ENCODE assay signal across 8 cellular contexts in genomic region chr5:172642046-172642409, GRCh38. TPM values are rescaled to one million over a fixed set of nuclear protein-coding genes. Genes with fewer than 3 reads are reported as not detected.
DNase-seq lines count a peak whose midpoint lies in the region; ATAC-seq, FAIRE-seq and TF ChIP-seq lines count a peak whose summit lies in the region.

No MANE protein-coding gene starts in this region.

- H3K27me3 ChIP-seq in AG04450 (ENCODE audit: control insufficient read depth, insufficient read depth, low read length) (peaks cover 3% of the 10 kb centered on the region), HUES6 (ENCODE audit: control insufficient read depth, insufficient read depth, low read length) (peaks cover 59% of the 10 kb centered on the region), pancreas (no peaks in the 10 kb centered on the region)

- peaks cover 0 to 7% of the 10 kb centered on the region in 2 donors for H3K4me1 Mint-ChIP-seq in effector memory CD8-positive, alpha-beta T cell (ENCODE audit: low read depth in 2 of 2)
- peaks cover 56% of the 10 kb centered on the region for H3K4me1 Mint-ChIP-seq in nephron progenitor cell

- H3K36me3 ChIP-seq in HUES6 (ENCODE audit: control insufficient read depth, insufficient read depth, low read length) = no peaks in the 10 kb centered on the region
- H3K36me3 ChIP-seq in pancreas = no peaks in the 10 kb centered on the region

- H3K4me1 ChIP-seq in HUES6 (ENCODE audit: control insufficient read depth, insufficient read depth, low read length) (peaks cover 29% of the 10 kb centered on the region), pancreas (peaks cover 6 to 10% (median 7%) of the 10 kb centered on the region in 3 donors)

- TF ChIP-seq CTCF in AG04450 (IDR thresholded peaks at IDR 0.05; ENCODE audit: low read depth, low read length) (no peak), nephron progenitor cell (IDR thresholded peaks at IDR 0.05) (no peak), pancreas (IDR thresholded peaks at IDR 0.05) (no peak)

- TF ChIP-seq POLR2A in GM18505 (IDR thresholded peaks at IDR 0.05; ENCODE audit: borderline replicate concordance, extremely low read depth, insufficient read depth, insufficient read length) = no peak

- intact Hi-C loops in pancreas (cut with DNase I) = no loop called here

- no peak overlapping the region for H3K27ac ChIP-seq in AG04450 (ENCODE audit: low read depth, low read length)
- no peak overlapping the region for H3K27ac ChIP-seq in HUES6 (ENCODE audit: low read depth, low read length)
- H3K27ac ChIP-seq in pancreas = peak overlapping the region in 1 of 4 donors; percentile 35

- H3K4me3 ChIP-seq in AG04450 (ENCODE audit: low read depth, low read length) (peak overlapping the region; percentile 65), HUES6 (ENCODE audit: low read depth, low read length) (peak overlapping the region; percentile 79), pancreas (peak overlapping the region in 2 of 4 donors; percentile 65 to 81)

- CTCF ChIA-PET in AG04450 (lab: Charles Lee) = interaction anchor here (0.5 to 2.7 kb wide), 4 partner anchors 9 to 180 kb away, joined by 3 to 10 read pairs (median 5); no protein-coding TSS in a partner anchor

- DNase-seq in AG04450 (ENCODE audit: low read depth, low spot score) (no peak), nephron progenitor cell (no peak), pancreas (no peak), hypothalamus (lab: John Stamatoyannopoulos, UW) (no peak), SW480 (ENCODE audit: low spot score) (no peak)
- DNase-seq in effector memory CD8-positive, alpha-beta T cell = no peak

- POLR2A ChIA-PET in AG04450 (lab: Yijun Ruan, JAX) = interaction anchor here (0.9 kb wide), 1 partner anchor 18 kb away, joined by 3 read pairs; no protein-coding TSS in a partner anchor

- no peak overlapping the region for H3K27ac Mint-ChIP-seq in effector memory CD8-positive, alpha-beta T cell
- H3K27ac Mint-ChIP-seq in nephron progenitor cell = no peak overlapping the region

- H3K9me3 ChIP-seq in AG04450 (ENCODE audit: control insufficient read depth, insufficient read depth, low read length) = no peaks in the 10 kb centered on the region; the same call in 1 of the 2 replicates
- no peaks in the 10 kb centered on the region for H3K9me3 ChIP-seq in HUES6 (ENCODE audit: control insufficient read depth, insufficient read depth, low read depth, low read length)
- H3K9me3 ChIP-seq in pancreas = no peaks in the 10 kb centered on the region

- ATAC-seq in effector memory CD8-positive, alpha-beta T cell (replicated peaks) = no peak
- ATAC-seq in pancreas (no peak), GM18505 (IDR thresholded peaks at IDR 0.05; ENCODE audit: unreplicated experiment) (no peak)

- FAIRE-seq in pancreas (lab: Jason Lieb, UNC) = no peak

- 47 to 54% methylated on average over 14 of the region's 14 CpGs for WGBS in pancreas, 2 donors

- peak overlapping the region; percentile 55 for H3K9ac ChIP-seq in HUES6 (ENCODE audit: low read length)

- H3K36me3 Mint-ChIP-seq in effector memory CD8-positive, alpha-beta T cell (ENCODE audit: insufficient read depth) = no peaks in the 10 kb centered on the region
- no peaks in the 10 kb centered on the region for H3K36me3 Mint-ChIP-seq in nephron progenitor cell (ENCODE audit: low read depth)

- H3K9me3 Mint-ChIP-seq in effector memory CD8-positive, alpha-beta T cell = no peaks in the 10 kb centered on the region
- H3K9me3 Mint-ChIP-seq in nephron progenitor cell = no peaks in the 10 kb centered on the region

- peaks cover 38 to 45% of the 10 kb centered on the region in 2 donors for H3K27me3 Mint-ChIP-seq in effector memory CD8-positive, alpha-beta T cell
- peaks cover 67% of the 10 kb centered on the region for H3K27me3 Mint-ChIP-seq in nephron progenitor cell (ENCODE audit: low read depth, poor library complexity)

- H3K4me3 Mint-ChIP-seq in effector memory CD8-positive, alpha-beta T cell = peak overlapping the region; percentile 45 to 57
- H3K4me3 Mint-ChIP-seq in nephron progenitor cell = peak overlapping the region; percentile 72

RNA-seq across cellular contexts. Expression of gene NEURL1B, which starts 1.0 kb away (rescaled TPM):
- polyA plus RNA-seq in AG04450 (2011; rRNA removed) (1.8 and 2.0 TPM in 2 replicates), pancreas (1 to 10 TPM; 3.4 to 4.5 TPM)
- polyA minus RNA-seq in AG04450 (2011; rRNA and poly(A)+ RNA removed) = 3.4 and 4.1 TPM in 2 replicates
- total RNA-seq in pancreas = 1 to 10 TPM; 2.8 to 7.8 (median 4.2) TPM
